Comparison of ENCODE assay signal across 31 cellular contexts in genomic region chrX:41397768-41398167, GRCh38. TPM values are rescaled to one million over a fixed set of nuclear protein-coding genes. Genes with fewer than 3 reads are reported as not detected.
"Had no signal": no experiment of that assay in that cellular context is flagged by ENCODE, and none has a peak within 500 bp of the region (broad histone marks: within the 10 kb centered on the region; RNA-seq: fewer than 3 reads in every experiment).

No MANE protein-coding gene starts in this region.

- H3K27me3 ChIP-seq: neural progenitor cell, ovary, right lobe of liver, spleen, suprapubic skin, testis, tibial artery, upper lobe of left lung, vagina had no signal

- H3K36me3 ChIP-seq: neural progenitor cell, ovary, right lobe of liver, spleen, suprapubic skin, tibial artery, upper lobe of left lung, vagina had no signal

- H3K9me3 ChIP-seq: suprapubic skin, testis had no signal

- H3K27ac ChIP-seq: neural progenitor cell, ovary, parathyroid adenoma, psoas muscle, right lobe of liver, skin epidermis, spleen, suprapubic skin, testis, tibial artery, upper lobe of left lung, vagina had no signal

- DNase-seq: natural killer cell; occipital lobe; ovary; psoas muscle; right cardiac atrium; spleen; stimulated activated CD4-positive, alpha-beta T cell treated with anti-CD3 and anti-CD28 coated beads, Interleukin-12 subunit alpha, Interleukin-12 subunit beta, amount 100 ng/mL, for 4 hours; stimulated activated CD4-positive, alpha-beta T cell treated with anti-CD3 and anti-CD28 coated beads, Interleukin-1b, Interleukin-23, amount 100 ng/mL, for 48 hours; stimulated activated CD4-positive, alpha-beta T cell treated with anti-CD3 and anti-CD28 coated beads, Interleukin-4, amount 100 ng/mL, for 1 hour; stimulated activated CD4-positive, alpha-beta T cell treated with anti-CD3 and anti-CD28 coated beads, Interleukin-4, amount 100 ng/mL, for 4 hours; stimulated activated CD8-positive, alpha-beta memory T cell treated with anti-CD3 and anti-CD28 coated beads, Interleukin-4, amount 100 ng/mL, for 48 hours; stimulated activated naive CD4-positive, alpha-beta T cell; stimulated activated naive CD8-positive, alpha-beta T cell treated with anti-CD3 and anti-CD28 coated beads, Interleukin-15, amount 100 ng/mL, for 72 hours; stimulated activated naive CD8-positive, alpha-beta T cell treated with anti-CD3 and anti-CD28 coated beads, Interleukin-15, Interleukin-2, amounts not matched to agents 100 U/mL and 50 U/mL, for 24 hours; substantia nigra; testis; tibial artery; trophoblast cell; upper lobe of left lung had no signal

- H3K4me3 ChIP-seq: neural progenitor cell, ovary, psoas muscle, right lobe of liver, skin epidermis, smooth muscle cell, spleen, suprapubic skin, testis, tibial artery, upper lobe of left lung, vagina had no signal

- ATAC-seq: natural killer cell; psoas muscle; right cardiac atrium; right lobe of liver; stimulated activated memory B cell treated with anti-CD40 and anti-IgM and Interleukin-4, amounts not matched to agents 10 μg/mL and 1 μg/mL and 100 μg/mL, for 72 hours; stimulated activated naive CD8-positive, alpha-beta T cell treated with anti-CD3 and anti-CD28 coated beads, Interleukin-15, amount 100 ng/mL, for 72 hours; stimulated activated naive CD8-positive, alpha-beta T cell treated with anti-CD3 and anti-CD28 coated beads, Interleukin-15, Interleukin-2, amounts not matched to agents 100 U/mL and 50 U/mL, for 24 hours had no signal

- H3K4me1 ChIP-seq: neural progenitor cell, parathyroid adenoma, psoas muscle, right lobe of liver, spleen, suprapubic skin, testis, tibial artery, upper lobe of left lung, vagina had no signal

RNA-seq across cellular contexts. Expression of gene NYX, which starts 49.4 kb away (rescaled TPM):
- total RNA-seq: natural killer cell, occipital lobe, osteoblast, ovary, progenitor cell of endocrine pancreas, psoas muscle, right cardiac atrium, right lobe of liver, smooth muscle cell, suprapubic skin, upper lobe of left lung, ureter, vagina had no signal
- polyA plus RNA-seq: neural cell, ovary, psoas muscle, right cardiac atrium, smooth muscle cell had no signal
